12 cellular contexts compared by ENCODE assay signal in genomic region chr14:56116128-56116900, GRCh38. TPM values are rescaled to one million over a fixed set of nuclear protein-coding genes. Genes with fewer than 3 reads are reported as not detected.
DNase-seq lines count a peak whose midpoint lies in the region; ATAC-seq, FAIRE-seq and TF ChIP-seq lines count a peak whose summit lies in the region.
"Had no signal": no experiment of that assay in that cellular context is flagged by ENCODE, and none has a peak within 500 bp of the region (broad histone marks: within the 10 kb centered on the region; RNA-seq: fewer than 3 reads in every experiment).

No MANE protein-coding gene starts in this region.

- H3K27me3 Mint-ChIP-seq in CD8-positive, alpha-beta memory T cell, result peaks cover 6 to 19% of the 10 kb centered on the region in 2 donors
- H3K27me3 Mint-ChIP-seq in IgD-negative memory B cell, result peaks cover 6% of the 10 kb centered on the region

- H3K4me1 ChIP-seq in CD8-positive, alpha-beta memory T cell (ENCODE audit: insufficient read depth, low read length), result peaks cover 36% of the 10 kb centered on the region
- H3K4me1 ChIP-seq in neutrophil (ENCODE audit: control insufficient read depth in 1 of 2, insufficient read depth in 1 of 2, low read depth in 1 of 2, low read length in 1 of 2) (peaks cover 77 to 82% of the 10 kb centered on the region in 2 experiments), HAP-1 (peaks cover 3% of the 10 kb centered on the region)

- FAIRE-seq in bronchial epithelial cell (lab: Jason Lieb, UNC), result no peak

- peak overlapping the region; percentile 5 to 79 (median 30) for H3K4me3 Mint-ChIP-seq in CD8-positive, alpha-beta memory T cell
- H3K4me3 Mint-ChIP-seq in IgD-negative memory B cell, result peak overlapping the region; percentile 10 to 100 (median 79)

- H3K9me3 Mint-ChIP-seq in CD8-positive, alpha-beta memory T cell, result peaks cover 0 to 2% (median 0%) of the 10 kb centered on the region in 5 donors
- peaks cover 0 to 2% (median 0%) of the 10 kb centered on the region in 3 donors for H3K9me3 Mint-ChIP-seq in IgD-negative memory B cell

- CTCF ChIA-PET in CD8-positive, alpha-beta memory T cell (lab: Charles Lee), result no interaction called here

- H3K27me3 ChIP-seq in CD8-positive, alpha-beta memory T cell (ENCODE audit: insufficient read depth, low read length, poor library complexity, severe bottlenecking), result no peaks in the 10 kb centered on the region
- H3K27me3 ChIP-seq in bronchial epithelial cell (ENCODE audit: control insufficient read depth, insufficient read depth, low read length) (peaks cover 11% of the 10 kb centered on the region), neutrophil (no peaks in the 10 kb centered on the region), HAP-1 (ENCODE audit: low read depth) (no peaks in the 10 kb centered on the region)

- H3K36me3 ChIP-seq in CD8-positive, alpha-beta memory T cell (ENCODE audit: insufficient read depth, low read length), result no peaks in the 10 kb centered on the region
- no peaks in the 10 kb centered on the region for H3K36me3 ChIP-seq in bronchial epithelial cell (ENCODE audit: control insufficient read depth, insufficient read depth, low read length)
- H3K36me3 ChIP-seq in neutrophil, result no peaks in the 10 kb centered on the region
- no peaks in the 10 kb centered on the region for H3K36me3 ChIP-seq in HAP-1 (replicated peaks)

- peak overlapping the region; percentile 10 to 99 (median 67) for H3K27ac Mint-ChIP-seq in CD8-positive, alpha-beta memory T cell
- H3K27ac Mint-ChIP-seq in IgD-negative memory B cell, result peak overlapping the region; percentile 11 to 59 (median 33)

- DNase-seq in CD8-positive, alpha-beta memory T cell, result peak in 1 of 5 donors; percentile 25
- DNase-seq in bronchial epithelial cell (ENCODE audit: low read depth) (peak; percentile 18), AML-193 (lab: John Stamatoyannopoulos, UW) (no peak), HAP-1 (ENCODE audit: low spot score in 2 of 2) (no peak)
- DNase-seq: activated CD4-positive, CD25-positive, alpha-beta regulatory T cell; DND-41; SHP77; stimulated activated CD4-positive, alpha-beta T cell treated with anti-CD3 and anti-CD28 coated beads, Interleukin-2, amount 100 ng/mL, for 24 hours had no signal

- ATAC-seq in HG03095 (IDR thresholded peaks at IDR 0.05; ENCODE audit: unreplicated experiment), result no peak
- no peak for ATAC-seq in GM21526 (IDR thresholded peaks at IDR 0.05; ENCODE audit: low FRiP score, unreplicated experiment)

- POLR2A ChIA-PET in CD8-positive, alpha-beta memory T cell (lab: Charles Lee), result no interaction called here

- no peak overlapping the region for H3K27ac ChIP-seq in CD8-positive, alpha-beta memory T cell (ENCODE audit: low read depth, low read length)
- H3K27ac ChIP-seq in neutrophil, result peak overlapping the region; percentile 98

- in situ Hi-C loops in HAP-1 (cut with MboI; ENCODE audit: low sequenced_read_pairs), result no loop called here

- peaks cover 35 to 44% (median 41%) of the 10 kb centered on the region in 3 donors for H3K4me1 Mint-ChIP-seq in CD8-positive, alpha-beta memory T cell
- peaks cover 29 to 46% (median 42%) of the 10 kb centered on the region in 3 donors for H3K4me1 Mint-ChIP-seq in IgD-negative memory B cell

- peaks cover 0 to 6% (median 5%) of the 10 kb centered on the region in 3 donors for H3K36me3 Mint-ChIP-seq in CD8-positive, alpha-beta memory T cell
- H3K36me3 Mint-ChIP-seq in IgD-negative memory B cell, result no peaks in the 10 kb centered on the region

- no peak overlapping the region for H3K4me3 ChIP-seq in CD8-positive, alpha-beta memory T cell (ENCODE audit: low read length)
- H3K4me3 ChIP-seq in bronchial epithelial cell (ENCODE audit: low read depth, low read length) (no peak overlapping the region), neutrophil (ENCODE audit: low read depth in 1 of 2, low read length in 1 of 2) (peak overlapping the region; percentile 79 to 87), HAP-1 (no peak overlapping the region)

- no peaks in the 10 kb centered on the region for H3K9me3 ChIP-seq in CD8-positive, alpha-beta memory T cell (ENCODE audit: low read length)
- H3K9me3 ChIP-seq in neutrophil (no peaks in the 10 kb centered on the region), HAP-1 (no peaks in the 10 kb centered on the region)

- TF ChIP-seq CTCF in bronchial epithelial cell (IDR thresholded peaks at IDR 0.05; ENCODE audit: insufficient read depth, low read length, severe bottlenecking) (no peak), neutrophil (IDR thresholded peaks at IDR 0.05) (no peak)

RNA-seq across cellular contexts. Expression of gene PELI2, which starts 1.9 kb away (rescaled TPM):
- total RNA-seq in CD8-positive, alpha-beta memory T cell, result 1 to 10 TPM; 2.7 to 3.3 TPM
- 1.0 TPM for polyA plus RNA-seq in CD8-positive, alpha-beta memory T cell
- 0.85 TPM for polyA plus RNA-seq in IgD-negative memory B cell
- total RNA-seq in bronchial epithelial cell, result 1.7 and 2.1 TPM in 2 replicates

Comparison
In these comparisons a context has a peak if more than half of its experiments do, and no peak if none do; other contexts are left out.
1. H3K4me3 ChIP-seq: peak in neutrophil (2 of 2); none in CD8-positive, alpha-beta memory T cell (single experiment), bronchial epithelial cell (single experiment) and HAP-1 (single experiment).